Comparison of ENCODE assay signal across 10 cellular contexts in genomic region chr22:29307658-29308147, GRCh38. TPM values are rescaled to one million over a fixed set of nuclear protein-coding genes. Genes with fewer than 3 reads are reported as not detected.
DNase-seq lines count a peak whose midpoint lies in the region; ATAC-seq and TF ChIP-seq lines count a peak whose summit lies in the region.
"Had no signal": no experiment of that assay in that cellular context is flagged by ENCODE, and none has a peak within 500 bp of the region (broad histone marks: within the 10 kb centered on the region; RNA-seq: fewer than 3 reads in every experiment).

No MANE protein-coding gene starts in this region.

- H3K9me3 Mint-ChIP-seq in stimulated activated naive CD8-positive, alpha-beta T cell treated with anti-CD3 and anti-CD28 coated beads, Interleukin-15, Interleukin-2, amounts not matched to agents 100 ng/mL and 50 ng/mL, for 24 hours = no peaks in the 10 kb centered on the region

- H3K27ac Mint-ChIP-seq in stimulated activated naive CD8-positive, alpha-beta T cell treated with anti-CD3 and anti-CD28 coated beads, Interleukin-15, Interleukin-2, amounts not matched to agents 100 ng/mL and 50 ng/mL, for 24 hours = no peak overlapping the region

- peaks cover 25% of the 10 kb centered on the region for H3K4me1 Mint-ChIP-seq in stimulated activated naive CD8-positive, alpha-beta T cell treated with anti-CD3 and anti-CD28 coated beads, Interleukin-15, Interleukin-2, amounts not matched to agents 100 ng/mL and 50 ng/mL, for 24 hours (ENCODE audit: low read depth)

- H3K4me3 ChIP-seq in choroid plexus epithelial cell (ENCODE audit: low read depth, low read length) = peak overlapping the region; percentile 71
- peak overlapping the region; percentile 1 for H3K4me3 ChIP-seq in mucosa of stomach (ENCODE audit: low read length)

- DNase-seq in stimulated activated naive CD8-positive, alpha-beta T cell treated with anti-CD3 and anti-CD28 coated beads, Interleukin-15, Interleukin-2, amounts not matched to agents 100 U/mL and 50 U/mL, for 24 hours = no peak
- DNase-seq in choroid plexus epithelial cell (ENCODE audit: low read depth) (no peak), GOT3 (lab: John Stamatoyannopoulos, UW) (no peak), COLO668 (lab: John Stamatoyannopoulos, UW; ENCODE audit: unreplicated experiment) (no peak)
- DNase-seq: cerebellar nuclear complex, KBM-7 had no signal

- no peaks in the 10 kb centered on the region for H3K36me3 ChIP-seq in mucosa of stomach (ENCODE audit: control insufficient read depth, insufficient read depth, low read length)

- peak overlapping the region; percentile 66 for H3K9ac ChIP-seq in mucosa of stomach (ENCODE audit: low read length)

- no peak for TF ChIP-seq CTCF in choroid plexus epithelial cell (conservative IDR thresholded peaks at IDR 0.05; ENCODE audit: low read depth, low read length)

- peak overlapping the region; percentile 76 for H3K4me3 Mint-ChIP-seq in stimulated activated naive CD8-positive, alpha-beta T cell treated with anti-CD3 and anti-CD28 coated beads, Interleukin-15, Interleukin-2, amounts not matched to agents 100 ng/mL and 50 ng/mL, for 24 hours

- no peaks in the 10 kb centered on the region for H3K27me3 ChIP-seq in mucosa of stomach (ENCODE audit: control insufficient read depth, insufficient read depth, low read length)

- no peaks in the 10 kb centered on the region for H3K9me3 ChIP-seq in mucosa of stomach (ENCODE audit: control insufficient read depth, low read length)

- no peak for ATAC-seq in stimulated activated naive CD8-positive, alpha-beta T cell treated with anti-CD3 and anti-CD28 coated beads, Interleukin-15, Interleukin-2, amounts not matched to agents 100 U/mL and 50 U/mL, for 24 hours
- ATAC-seq in HG03097 (IDR thresholded peaks at IDR 0.05; ENCODE audit: low FRiP score, unreplicated experiment) = no peak
- ATAC-seq in esophagus mucosa = no peak

- H3K4me1 ChIP-seq in mucosa of stomach (ENCODE audit: control insufficient read depth, insufficient read depth, low read length) = peaks cover 63% of the 10 kb centered on the region

- H3K27me3 Mint-ChIP-seq in stimulated activated naive CD8-positive, alpha-beta T cell treated with anti-CD3 and anti-CD28 coated beads, Interleukin-15, Interleukin-2, amounts not matched to agents 100 ng/mL and 50 ng/mL, for 24 hours = peaks cover 29% of the 10 kb centered on the region

- no peaks in the 10 kb centered on the region for H3K36me3 Mint-ChIP-seq in stimulated activated naive CD8-positive, alpha-beta T cell treated with anti-CD3 and anti-CD28 coated beads, Interleukin-15, Interleukin-2, amounts not matched to agents 100 ng/mL and 50 ng/mL, for 24 hours (ENCODE audit: low read depth)

RNA-seq across cellular contexts. Expression of gene GAS2L1, which starts 1.3 kb away (rescaled TPM):
- 27.7 TPM for total RNA-seq in esophagus mucosa

RNA-seq across cellular contexts. Expression of gene RASL10A, which starts 7.8 kb away (rescaled TPM):
- 0.88 TPM for total RNA-seq in esophagus mucosa

RNA-seq across cellular contexts. Expression of gene EWSR1, which starts 39.6 kb away (rescaled TPM):
- 127 TPM for total RNA-seq in esophagus mucosa

RNA-seq across cellular contexts. Expression of gene RHBDD3, which starts 39.9 kb away (rescaled TPM):
- total RNA-seq in esophagus mucosa = 10.4 TPM
